In genomic region chr3:10189557-10190374, GRCh38 we compare ENCODE assay signal across 8 cellular contexts. TPM values are rescaled to one million over a fixed set of nuclear protein-coding genes. Genes with fewer than 3 reads are reported as not detected.
A peak's percentile ranks its signal among the peaks of the same experiment; 100 is the strongest.
DNase-seq lines count a peak whose midpoint lies in the region; ATAC-seq, FAIRE-seq and TF ChIP-seq lines count a peak whose summit lies in the region.

No MANE protein-coding gene starts in this region.

- H3K36me3 ChIP-seq in GM23248 (ENCODE audit: low read depth), result no peaks in the 10 kb centered on the region
- no peaks in the 10 kb centered on the region for H3K36me3 ChIP-seq in bronchial epithelial cell (ENCODE audit: control insufficient read depth, insufficient read depth, low read length)
- H3K36me3 ChIP-seq in HepG2 (replicated peaks in 1 of 2; ENCODE audit: control insufficient read depth in 1 of 2, insufficient read depth in 2 of 2, low read length in 2 of 2), result peaks cover 5 to 37% of the 10 kb centered on the region in 2 experiments

- no peak for TF ChIP-seq RAD21 in HepG2 (CRISPR knock-in tag; IDR thresholded peaks at IDR 0.05)

- H3K9me3 ChIP-seq in GM23248 (ENCODE audit: low read depth) (no peaks in the 10 kb centered on the region), HepG2 (ENCODE audit: low read length) (no peaks in the 10 kb centered on the region)

- WGBS in GM23248 (ENCODE audit: low coverage in 1 of 2, low lambda C conversion rate in 2 of 2, missing lambda C conversion rate in 2 of 2), 2 experiments, result 32 to 41% methylated on average over 8 of the region's 8 CpGs
- 96% methylated on average over 7 of the region's 8 CpGs for WGBS in HepG2 (ENCODE audit: low lambda C conversion rate)

- H3F3A ChIP-seq in GM23248 (ENCODE audit: insufficient read depth), result peaks cover 37% of the 10 kb centered on the region

- BruUV-seq in HepG2 (replicated peaks; lab: Mats Ljungman, UMichigan), result no TSS peak

- intact Hi-C loops in HepG2 (cut with micrococcal nuclease; ENCODE audit: unreplicated experiment), result no loop called here

- H3K27ac ChIP-seq in GM23248 (peak overlapping the region; percentile 21; the same call in 1 of the 2 replicates), HepG2 (ENCODE audit: extremely low read length, insufficient read depth, low read length) (no peak overlapping the region)

- TF ChIP-seq CTCF in bronchial epithelial cell (IDR thresholded peaks at IDR 0.05; ENCODE audit: insufficient read depth, low read length, severe bottlenecking), result peak; percentile 8
- no peak for TF ChIP-seq CTCF in HepG2 (CRISPR knock-in tag; IDR thresholded peaks at IDR 0.05)

- H3K79me2 ChIP-seq in GM23248 (ENCODE audit: insufficient read depth) (no peaks in the 10 kb centered on the region), HepG2 (ENCODE audit: insufficient read depth, low read length) (peaks cover 9% of the 10 kb centered on the region)

- peaks cover 39% of the 10 kb centered on the region for H3K4me1 ChIP-seq in GM23248 (ENCODE audit: insufficient read depth)
- peaks cover 48% of the 10 kb centered on the region for H3K4me1 ChIP-seq in HepG2 (ENCODE audit: insufficient read depth, low read length)

- FAIRE-seq in bronchial epithelial cell (lab: Jason Lieb, UNC) (no peak), HepG2 (lab: Jason Lieb, UNC) (no peak)

- no peak for TF ChIP-seq POLR2A in HepG2 (IDR thresholded peaks at IDR 0.05; ENCODE audit: insufficient read depth in 1 of 2, low read depth in 2 of 2, low read length in 2 of 2)

- POLR2A ChIA-PET in HepG2 (lab: Yijun Ruan, JAX), result interaction anchor here (5.8 kb wide), 1 partner anchor 14 kb away, joined by 117 read pairs; no protein-coding TSS in a partner anchor

- no peak overlapping the region for H2AFZ ChIP-seq in GM23248
- H2AFZ ChIP-seq in HepG2 (ENCODE audit: low read length), result no peak overlapping the region

- H3K9ac ChIP-seq in GM23248 (no peak overlapping the region), HepG2 (ENCODE audit: insufficient read depth, low read depth, low read length) (no peak overlapping the region)

- H3K4me3 ChIP-seq in GM23248, result no peak overlapping the region
- no peak overlapping the region for H3K4me3 ChIP-seq in bronchial epithelial cell (ENCODE audit: low read depth, low read length)
- no peak overlapping the region for H3K4me3 ChIP-seq in HepG2 (replicated peaks in 1 of 3; ENCODE audit: insufficient read depth in 1 of 3, low read depth in 2 of 3, low read length in 3 of 3)

- H3K9me2 ChIP-seq in GM23248 (ENCODE audit: insufficient read depth), result no peaks in the 10 kb centered on the region

- H4K20me1 ChIP-seq in GM23248 (ENCODE audit: insufficient read depth), result no peaks in the 10 kb centered on the region
- H4K20me1 ChIP-seq in HepG2 (ENCODE audit: insufficient read depth, low read length), result no peaks in the 10 kb centered on the region

- H3K4me2 ChIP-seq in GM23248 (ENCODE audit: unreplicated experiment), result peak overlapping the region; percentile 36
- no peak overlapping the region for H3K4me2 ChIP-seq in HepG2 (ENCODE audit: low read depth, low read length)

- no peak for TF ChIP-seq EP300 in HepG2 (IDR thresholded peaks at IDR 0.05; ENCODE audit: low read depth in 2 of 2, low read length in 2 of 2)
- no peak for TF ChIP-seq EP300 in HepG2 (CRISPR knock-in tag; IDR thresholded peaks at IDR 0.05; ENCODE audit: borderline replicate concordance)

- ATAC-seq in HepG2 (no peak), HG02938 (IDR thresholded peaks at IDR 0.05; ENCODE audit: unreplicated experiment) (no peak), HG03025 (IDR thresholded peaks at IDR 0.05; ENCODE audit: low FRiP score, unreplicated experiment) (no peak), GM21576 (IDR thresholded peaks at IDR 0.05; ENCODE audit: unreplicated experiment) (no peak)

- in situ Hi-C loops in GM23248 (cut with MboI) (no loop called here), HepG2 (cut with HindIII; ENCODE audit: extremely low pct_ligation_motif_present, low pct_unique_long_range_greater_than_20kb) (no loop called here)

- CTCF ChIA-PET in HepG2 (lab: Yijun Ruan, JAX; ENCODE audit: low intra/inter-chr PET ratio, low total read pairs), result no interaction called here

- H3K27me3 ChIP-seq in GM23248 (replicated peaks; ENCODE audit: insufficient read depth) (no peaks in the 10 kb centered on the region), bronchial epithelial cell (ENCODE audit: control insufficient read depth, insufficient read depth, low read length) (no peaks in the 10 kb centered on the region), HepG2 (ENCODE audit: control insufficient read depth in 1 of 2, insufficient read depth in 2 of 2, low read length in 2 of 2) (no peaks in the 10 kb centered on the region)

- peak; percentile 81 for DNase-seq in GM23248
- peak; percentile 16 to 49 for DNase-seq in SHP77 (lab: John Stamatoyannopoulos, UW)
- peak; percentile 95 for DNase-seq in bronchial epithelial cell (ENCODE audit: low read depth)
- DNase-seq in HepG2 (ENCODE audit: low spot score), result no peak
- peak; percentile 94 for DNase-seq in superior temporal gyrus (ENCODE audit: extremely low spot score)

RNA-seq across cellular contexts. Expression of gene IRAK2, which starts 25.0 kb away (rescaled TPM):
- total RNA-seq in GM23248 (2014; rRNA removed; shearing (Covaris generic)), result 0.89 and 2.1 TPM in 2 replicates
- polyA plus RNA-seq in GM23248 (2016; fragmentation: Nextera tagmentation; extraction: Ambion mirVana) (1.1 TPM in 2 replicates), HepG2 (2011; rRNA removed) (23.3 and 27.9 TPM in 2 replicates)
- total RNA-seq in bronchial epithelial cell (4.7 and 5.5 TPM in 2 replicates), HepG2 (2016; rRNA removed; fragmentation: Illumina TruSeq; extraction: Trizol) (13.1 and 15.3 TPM in 2 replicates)
- total RNA-seq in HepG2 (2016; cell fraction: cytosol; rRNA removed; fragmentation: Illumina TruSeq; extraction: Trizol; ENCODE audit: low read depth), result 1.5 and 1.7 TPM in 2 replicates
- 12.7 and 14.4 TPM in 2 replicates for total RNA-seq in HepG2 (2016; cell fraction: insoluble cytoplasmic fraction; rRNA removed; fragmentation: Illumina TruSeq; extraction: Trizol)
- 5.2 TPM in 2 replicates for total RNA-seq in HepG2 (2016; cell fraction: membrane; rRNA removed; fragmentation: Illumina TruSeq; extraction: Trizol)
- 8.0 and 8.2 TPM in 2 replicates for total RNA-seq in HepG2 (2016; cell fraction: nucleus; rRNA removed; fragmentation: Illumina TruSeq; extraction: Trizol)
- 20.5 and 24.9 TPM in 2 replicates for polyA plus RNA-seq in HepG2 (2011; cell fraction: cytosol; rRNA removed)
- 10.1 and 12.7 TPM in 2 replicates for polyA plus RNA-seq in HepG2 (2011; cell fraction: nucleus; rRNA removed)
- 12.4 and 13.3 TPM in 2 replicates for polyA plus RNA-seq in HepG2 (2012)
- polyA plus RNA-seq in HepG2 (2016; cell fraction: cytosol; fragmentation: Illumina TruSeq; extraction: Trizol; ENCODE audit: low read depth), result 0.59 and 0.79 TPM in 2 replicates
- 11.6 and 13.6 TPM in 2 replicates for polyA plus RNA-seq in HepG2 (2016; cell fraction: insoluble cytoplasmic fraction; fragmentation: Illumina TruSeq; extraction: Trizol; ENCODE audit: low read depth)
- polyA plus RNA-seq in HepG2 (2016; cell fraction: membrane; fragmentation: Illumina TruSeq; extraction: Trizol; ENCODE audit: low read depth), result 1.8 and 2.2 TPM in 2 replicates
- polyA plus RNA-seq in HepG2 (2016; cell fraction: nucleus; fragmentation: Illumina TruSeq; extraction: Trizol; ENCODE audit: insufficient read depth, low read depth), result 9.0 and 10.2 TPM in 2 replicates
- polyA minus RNA-seq in HepG2 (2011; rRNA and poly(A)+ RNA removed; ENCODE audit: low replicate concordance), result 11.7 and 37.7 TPM in 2 replicates
- polyA minus RNA-seq in HepG2 (2011; cell fraction: cytosol; rRNA and poly(A)+ RNA removed), result 15.0 and 20.4 TPM in 2 replicates
- polyA minus RNA-seq in HepG2 (2011; cell fraction: nucleus; rRNA and poly(A)+ RNA removed), result 9.5 and 12.4 TPM in 2 replicates

RNA-seq across cellular contexts. Expression of gene VHL, which starts 48.2 kb away (rescaled TPM):
- 35.2 and 42.7 TPM in 2 replicates for total RNA-seq in GM23248 (2014; rRNA removed; shearing (Covaris generic))
- polyA plus RNA-seq in GM23248 (2016; fragmentation: Nextera tagmentation; extraction: Ambion mirVana), result 16.2 and 17.7 TPM in 2 replicates
- 47.0 and 47.4 TPM in 2 replicates for total RNA-seq in bronchial epithelial cell
- 51.7 and 64.4 TPM in 2 replicates for total RNA-seq in HepG2 (2016; rRNA removed; fragmentation: Illumina TruSeq; extraction: Trizol)
- 9.3 and 10.4 TPM in 2 replicates for total RNA-seq in HepG2 (2016; cell fraction: cytosol; rRNA removed; fragmentation: Illumina TruSeq; extraction: Trizol; ENCODE audit: low read depth)
- total RNA-seq in HepG2 (2016; cell fraction: insoluble cytoplasmic fraction; rRNA removed; fragmentation: Illumina TruSeq; extraction: Trizol), result 51.6 and 58.3 TPM in 2 replicates
- total RNA-seq in HepG2 (2016; cell fraction: membrane; rRNA removed; fragmentation: Illumina TruSeq; extraction: Trizol), result 50.5 and 52.2 TPM in 2 replicates
- total RNA-seq in HepG2 (2016; cell fraction: nucleus; rRNA removed; fragmentation: Illumina TruSeq; extraction: Trizol), result 34.3 and 34.9 TPM in 2 replicates
- polyA plus RNA-seq in HepG2 (2011; rRNA removed), result 23.5 and 24.2 TPM in 2 replicates
- polyA plus RNA-seq in HepG2 (2011; cell fraction: cytosol; rRNA removed), result 11.8 and 18.6 TPM in 2 replicates
- polyA plus RNA-seq in HepG2 (2011; cell fraction: nucleus; rRNA removed), result 10.9 and 13.2 TPM in 2 replicates
- 40.2 and 41.2 TPM in 2 replicates for polyA plus RNA-seq in HepG2 (2012)
- 6.7 and 9.7 TPM in 2 replicates for polyA plus RNA-seq in HepG2 (2016; cell fraction: cytosol; fragmentation: Illumina TruSeq; extraction: Trizol; ENCODE audit: low read depth)
- polyA plus RNA-seq in HepG2 (2016; cell fraction: insoluble cytoplasmic fraction; fragmentation: Illumina TruSeq; extraction: Trizol; ENCODE audit: low read depth), result 60.6 and 64.6 TPM in 2 replicates
- polyA plus RNA-seq in HepG2 (2016; cell fraction: membrane; fragmentation: Illumina TruSeq; extraction: Trizol; ENCODE audit: low read depth), result 33.5 and 35.8 TPM in 2 replicates
- polyA plus RNA-seq in HepG2 (2016; cell fraction: nucleus; fragmentation: Illumina TruSeq; extraction: Trizol; ENCODE audit: insufficient read depth, low read depth), result 53.4 and 54.4 TPM in 2 replicates
- 22.0 and 26.6 TPM in 2 replicates for polyA minus RNA-seq in HepG2 (2011; rRNA and poly(A)+ RNA removed; ENCODE audit: low replicate concordance)
- 15.5 and 17.2 TPM in 2 replicates for polyA minus RNA-seq in HepG2 (2011; cell fraction: cytosol; rRNA and poly(A)+ RNA removed)
- 13.1 and 13.4 TPM in 2 replicates for polyA minus RNA-seq in HepG2 (2011; cell fraction: nucleus; rRNA and poly(A)+ RNA removed)

RNA-seq across cellular contexts. Expression of gene TATDN2, which starts 58.5 kb away (rescaled TPM):
- 8.4 and 10.1 TPM in 2 replicates for total RNA-seq in GM23248 (2014; rRNA removed; shearing (Covaris generic))
- polyA plus RNA-seq in GM23248 (2016; fragmentation: Nextera tagmentation; extraction: Ambion mirVana), result 4.6 and 4.9 TPM in 2 replicates
- total RNA-seq in bronchial epithelial cell, result 7.9 and 8.2 TPM in 2 replicates
- 21.9 and 23.9 TPM in 2 replicates for total RNA-seq in HepG2 (2016; rRNA removed; fragmentation: Illumina TruSeq; extraction: Trizol)
- 6.6 and 7.4 TPM in 2 replicates for total RNA-seq in HepG2 (2016; cell fraction: cytosol; rRNA removed; fragmentation: Illumina TruSeq; extraction: Trizol; ENCODE audit: low read depth)
- 20.1 and 20.5 TPM in 2 replicates for total RNA-seq in HepG2 (2016; cell fraction: insoluble cytoplasmic fraction; rRNA removed; fragmentation: Illumina TruSeq; extraction: Trizol)
- 26.1 and 26.9 TPM in 2 replicates for total RNA-seq in HepG2 (2016; cell fraction: membrane; rRNA removed; fragmentation: Illumina TruSeq; extraction: Trizol)
- 23.9 and 28.8 TPM in 2 replicates for total RNA-seq in HepG2 (2016; cell fraction: nucleus; rRNA removed; fragmentation: Illumina TruSeq; extraction: Trizol)
- polyA plus RNA-seq in HepG2 (2011; rRNA removed), result 12.1 and 17.1 TPM in 2 replicates
- 12.0 and 14.6 TPM in 2 replicates for polyA plus RNA-seq in HepG2 (2011; cell fraction: cytosol; rRNA removed)
- 28.5 and 29.0 TPM in 2 replicates for polyA plus RNA-seq in HepG2 (2011; cell fraction: nucleus; rRNA removed)
- 21.4 and 21.6 TPM in 2 replicates for polyA plus RNA-seq in HepG2 (2012)
- 7.7 and 8.7 TPM in 2 replicates for polyA plus RNA-seq in HepG2 (2016; cell fraction: cytosol; fragmentation: Illumina TruSeq; extraction: Trizol; ENCODE audit: low read depth)
- polyA plus RNA-seq in HepG2 (2016; cell fraction: insoluble cytoplasmic fraction; fragmentation: Illumina TruSeq; extraction: Trizol; ENCODE audit: low read depth), result 25.2 and 26.4 TPM in 2 replicates
- polyA plus RNA-seq in HepG2 (2016; cell fraction: membrane; fragmentation: Illumina TruSeq; extraction: Trizol; ENCODE audit: low read depth), result 25.5 and 26.0 TPM in 2 replicates
- 29.9 and 30.2 TPM in 2 replicates for polyA plus RNA-seq in HepG2 (2016; cell fraction: nucleus; fragmentation: Illumina TruSeq; extraction: Trizol; ENCODE audit: insufficient read depth, low read depth)
- 33.5 and 56.4 TPM in 2 replicates for polyA minus RNA-seq in HepG2 (2011; rRNA and poly(A)+ RNA removed; ENCODE audit: low replicate concordance)
- 8.4 and 9.5 TPM in 2 replicates for polyA minus RNA-seq in HepG2 (2011; cell fraction: cytosol; rRNA and poly(A)+ RNA removed)
- 60.3 and 66.9 TPM in 2 replicates for polyA minus RNA-seq in HepG2 (2011; cell fraction: nucleus; rRNA and poly(A)+ RNA removed)
